ENCODE assay signal across 21 cellular contexts in genomic region chr18:63169853-63170252, GRCh38.
"Had no signal": no experiment of that assay in that cellular context is flagged by ENCODE, and none has a peak within 500 bp of the region (broad histone marks: within the 10 kb centered on the region; RNA-seq: fewer than 3 reads in every experiment).

No MANE protein-coding gene starts in this region.

- DNase-seq: activated CD4-positive, alpha-beta T cell treated with anti-CD3 and anti-CD28 coated beads, Interleukin-2, amount 50 U/mL, for 1 hour; activated naive CD8-positive, alpha-beta T cell treated with anti-CD3 and anti-CD28 coated beads, Interleukin-2, amount 50 U/mL, for 24 hours; anterior cingulate cortex; central memory CD4-positive, alpha-beta T cell; colonic mucosa; endodermal cell; heart left ventricle; kidney; stimulated activated naive CD8-positive, alpha-beta T cell treated with anti-CD3 and anti-CD28 coated beads, Interleukin-15, Interleukin-2, amounts not matched to agents 100 U/mL and 50 U/mL, for 24 hours; uterus had no signal

- H3K36me3 Mint-ChIP-seq: WTC11 had no signal

- H3K9me3 ChIP-seq: colonic mucosa, gastroesophageal sphincter, heart left ventricle, tibial nerve, uterus had no signal

- H3K27ac ChIP-seq: colonic mucosa, epithelial cell of prostate, gastroesophageal sphincter, heart left ventricle, parathyroid adenoma, tibial nerve, uterus had no signal

- H3K27me3 Mint-ChIP-seq: activated naive CD8-positive, alpha-beta T cell treated with anti-CD3 and anti-CD28 coated beads, Interleukin-2, amount 50 U/mL, for 24 hours had no signal

- H3K4me3 ChIP-seq: colonic mucosa, gastroesophageal sphincter, heart left ventricle, tibial nerve, uterus had no signal

- H3K36me3 ChIP-seq: colonic mucosa, gastroesophageal sphincter, heart left ventricle, uterus had no signal

- H3K27me3 ChIP-seq: colonic mucosa, gastroesophageal sphincter, heart left ventricle, tibial nerve, uterus had no signal

- H3K9me3 Mint-ChIP-seq: activated naive CD8-positive, alpha-beta T cell treated with anti-CD3 and anti-CD28 coated beads, Interleukin-2, amount 50 U/mL, for 24 hours; activated T-helper 1 cell treated with anti-CD3 and anti-CD28 coated beads, Interleukin-12 subunit alpha, Interleukin-12 subunit beta, Interleukin-2, Interleukin-4 antibody, amounts not matched to agents 30 ng/mL and 10 ng/mL and 1 ng/mL, durations not matched to agents 14 hours and 24 hours and 36 hours; endodermal cell; nephron had no signal

- H3K4me1 ChIP-seq: colonic mucosa, gastroesophageal sphincter, parathyroid adenoma had no signal

- ATAC-seq: activated naive CD8-positive, alpha-beta T cell treated with anti-CD3 and anti-CD28 coated beads, Interleukin-2, amount 50 U/mL, for 24 hours; gastroesophageal sphincter; heart left ventricle; left lobe of liver; sciatic nerve; stimulated activated naive CD8-positive, alpha-beta T cell treated with anti-CD3 and anti-CD28 coated beads, Interleukin-15, Interleukin-2, amounts not matched to agents 100 U/mL and 50 U/mL, for 24 hours; WTC11 had no signal

- H3K27ac Mint-ChIP-seq: activated naive CD8-positive, alpha-beta T cell treated with anti-CD3 and anti-CD28 coated beads, Interleukin-2, amount 50 U/mL, for 24 hours; activated T-helper 1 cell treated with anti-CD3 and anti-CD28 coated beads, Interleukin-12 subunit alpha, Interleukin-12 subunit beta, Interleukin-2, Interleukin-4 antibody, amounts not matched to agents 30 ng/mL and 10 ng/mL and 1 ng/mL, durations not matched to agents 14 hours and 24 hours and 36 hours; brain; endodermal cell; mesothelial cell of epicardium; nephron; WTC11 had no signal

- H3K4me3 Mint-ChIP-seq: activated naive CD8-positive, alpha-beta T cell treated with anti-CD3 and anti-CD28 coated beads, Interleukin-2, amount 50 U/mL, for 24 hours; activated T-helper 1 cell treated with anti-CD3 and anti-CD28 coated beads, Interleukin-12 subunit alpha, Interleukin-12 subunit beta, Interleukin-2, Interleukin-4 antibody, amounts not matched to agents 30 ng/mL and 10 ng/mL and 1 ng/mL, durations not matched to agents 14 hours and 24 hours and 36 hours; brain; endodermal cell; mesothelial cell of epicardium; nephron; WTC11 had no signal

- H3K4me1 Mint-ChIP-seq: brain, endodermal cell, nephron had no signal
